ENCODE assay signal across 12 cellular contexts in genomic region chr2:168515502-168515901, GRCh38. TPM values are rescaled to one million over a fixed set of nuclear protein-coding genes. Genes with fewer than 3 reads are reported as not detected.
DNase-seq lines count a peak whose midpoint lies in the region; ATAC-seq, FAIRE-seq and TF ChIP-seq lines count a peak whose summit lies in the region.
"Had no signal": no experiment of that assay in that cellular context is flagged by ENCODE, and none has a peak within 500 bp of the region (broad histone marks: within the 10 kb centered on the region; RNA-seq: fewer than 3 reads in every experiment).

No MANE protein-coding gene starts in this region.

- H3K27ac ChIP-seq in SK-N-SH (ENCODE audit: low read depth in 2 of 2, low read length in 1 of 2) (peak overlapping the region; percentile 53 to 61; a peak in 3 of 4 replicates), pancreas (no peak overlapping the region)
- H3K27ac ChIP-seq: neutrophil had no signal

- no peak overlapping the region for H3K9ac ChIP-seq in SK-N-SH

- FAIRE-seq in pancreas (lab: Jason Lieb, UNC), result no peak
- FAIRE-seq: GM12892 had no signal

- 28% methylated on average over 2 of the region's 2 CpGs for WGBS in SK-N-SH (ENCODE audit: low lambda C conversion rate)
- 87 to 91% methylated on average over 2 of the region's 2 CpGs for WGBS in pancreas, 2 donors

- intact Hi-C loops in pancreas (cut with DNase I), result no loop called here

- H3K4me3 ChIP-seq in SK-N-SH (ENCODE audit: low read depth in 2 of 2, low read length in 1 of 2) (no peak overlapping the region), fibroblast of pulmonary artery (replicated peaks; ENCODE audit: low read depth, low read length) (no peak overlapping the region), pancreas (no peak overlapping the region)

- TF ChIP-seq EP300 in SK-N-SH (IDR thresholded peaks at IDR 0.05; ENCODE audit: borderline replicate concordance in 1 of 2, low read depth in 1 of 2, low read length in 1 of 2), result peak in 1 of 2 experiments; percentile 27; a peak in 1 of 4 replicates

- peaks cover 0 to 11% of the 10 kb centered on the region in 2 experiments; a peak in 2 of 4 replicates for H3K4me1 ChIP-seq in SK-N-SH (ENCODE audit: control insufficient read depth in 1 of 2, insufficient read depth in 2 of 2, low read depth in 1 of 2, low read length in 1 of 2)
- H3K4me1 ChIP-seq in pancreas, result no peaks in the 10 kb centered on the region

- ATAC-seq in pancreas, result peak in 3 of 4 donors; percentile 17 to 38 (median 18)
- no peak for ATAC-seq in GM21717 (IDR thresholded peaks at IDR 0.05; ENCODE audit: unreplicated experiment)
- ATAC-seq: activated CD8-positive, alpha-beta T cell treated with anti-CD3 and anti-CD28 coated beads, Interleukin-2, amount 10 ng/mL, durations not matched to agents 7 days and 5 days had no signal

- H3K79me2 ChIP-seq in SK-N-SH (ENCODE audit: insufficient read depth), result no peaks in the 10 kb centered on the region

- peak overlapping the region; percentile 17; the same call in 1 of the 2 replicates for H3K4me2 ChIP-seq in SK-N-SH

- DNase-seq in AG09319 (ENCODE audit: extremely low read depth, low read depth), result peak; percentile 59
- no peak for DNase-seq in SK-N-SH
- peak; percentile 90 for DNase-seq in fibroblast of pulmonary artery (ENCODE audit: low read depth)
- DNase-seq in pancreas, result no peak
- DNase-seq in middle frontal gyrus (ENCODE audit: extremely low spot score, low spot score), result no peak
- no peak for DNase-seq in D341Med (ENCODE audit: low spot score)
- DNase-seq in activated CD4-positive, alpha-beta T cell treated with anti-CD3 and anti-CD28 coated beads for 48 hours, result no peak
- DNase-seq: activated CD8-positive, alpha-beta T cell treated with anti-CD3 and anti-CD28 coated beads, Interleukin-2, amount 10 ng/mL, durations not matched to agents 7 days and 5 days; CD4-positive, CD25-positive, alpha-beta regulatory T cell had no signal

- H4K20me1 ChIP-seq in SK-N-SH (ENCODE audit: insufficient read depth), result no peaks in the 10 kb centered on the region

- H3K9me3 ChIP-seq in SK-N-SH, result no peaks in the 10 kb centered on the region
- H3K9me3 ChIP-seq in pancreas, result no peaks in the 10 kb centered on the region
- H3K9me3 ChIP-seq: neutrophil had no signal

- CTCF ChIA-PET in SK-N-SH (lab: Yijun Ruan, JAX), result interaction anchor here (1.4 kb wide), 1 partner anchor 9 kb away, joined by 3 read pairs; no protein-coding TSS in a partner anchor

- 0 out of 2 replicates have a peak overlapping the region, but pooled peaks have one; percentile 52 for H2AFZ ChIP-seq in SK-N-SH (ENCODE audit: low read depth)

- POLR2A ChIA-PET in SK-N-SH (lab: Yijun Ruan, JAX), result no interaction called here

- peaks cover 5% of the 10 kb centered on the region for H3F3A ChIP-seq in SK-N-SH (replicated peaks; ENCODE audit: insufficient read depth)

- no peaks in the 10 kb centered on the region for H3K9me2 ChIP-seq in SK-N-SH

- TF ChIP-seq CTCF in AG09319 (IDR thresholded peaks at IDR 0.05; ENCODE audit: low read depth, low read length), result no peak
- TF ChIP-seq CTCF in SK-N-SH (IDR thresholded peaks at IDR 0.05), result no peak
- TF ChIP-seq CTCF in fibroblast of pulmonary artery (IDR thresholded peaks at IDR 0.05; ENCODE audit: low read length, missing control alignments), result no peak
- TF ChIP-seq CTCF in pancreas (IDR thresholded peaks at IDR 0.05), result no peak

- TF ChIP-seq RAD21 in SK-N-SH (IDR thresholded peaks at IDR 0.05; ENCODE audit: low read length), result no peak

- H3K36me3 ChIP-seq in SK-N-SH (replicated peaks in 1 of 2; ENCODE audit: control insufficient read depth in 1 of 2, insufficient read depth in 2 of 2, low read length in 1 of 2), result no peaks in the 10 kb centered on the region
- H3K36me3 ChIP-seq in pancreas, result no peaks in the 10 kb centered on the region
- H3K36me3 ChIP-seq: neutrophil had no signal

- H3K27me3 ChIP-seq in SK-N-SH (ENCODE audit: insufficient read depth) (no peaks in the 10 kb centered on the region), pancreas (no peaks in the 10 kb centered on the region)
- H3K27me3 ChIP-seq: neutrophil had no signal

TF ChIP-seq in SK-N-SH, 30 proteins besides CTCF, POLR2A, EP300 and RAD21:
- TF ChIP-seq MXI1 (IDR thresholded peaks at IDR 0.05; ENCODE audit: low read depth, low read length), result no peak
- no peak for TF ChIP-seq FOXJ3 (CRISPR knock-in tag; IDR thresholded peaks at IDR 0.05)
- TF ChIP-seq JUND (IDR thresholded peaks at IDR 0.05), result peak; percentile 66
- peak; percentile 42; the same call in 1 of the 2 replicates for TF ChIP-seq FOSL2 (IDR thresholded peaks at IDR 0.05; ENCODE audit: borderline replicate concordance, low read depth)
- no peak for TF ChIP-seq SMC3 (IDR thresholded peaks at IDR 0.05; ENCODE audit: low read depth, low read length)
- no peak for TF ChIP-seq EZH2phosphoT487 (IDR thresholded peaks at IDR 0.05; ENCODE audit: borderline replicate concordance, low read depth)
- peak; percentile 45; the same call in 1 of the 2 replicates for TF ChIP-seq TEAD4 (IDR thresholded peaks at IDR 0.05; ENCODE audit: borderline replicate concordance, insufficient read depth)
- TF ChIP-seq PBX3 (IDR thresholded peaks at IDR 0.05), result peak; percentile 52
- no peak for TF ChIP-seq RFX5 (IDR thresholded peaks at IDR 0.05; ENCODE audit: low read length)
- TF ChIP-seq TAF1 (IDR thresholded peaks at IDR 0.05; ENCODE audit: borderline replicate concordance, low read depth, low read length), result no peak
- TF ChIP-seq NFIC (IDR thresholded peaks at IDR 0.05; ENCODE audit: borderline replicate concordance), result peak; percentile 60; the same call in 1 of the 2 replicates
- TF ChIP-seq TCF12 (IDR thresholded peaks at IDR 0.05), result peak; percentile 54; the same call in 1 of the 2 replicates
- TF ChIP-seq MEF2A (IDR thresholded peaks at IDR 0.05; ENCODE audit: borderline replicate concordance, low read depth), result peak; percentile 34; the same call in 1 of the 2 replicates

RNA-seq across cellular contexts. Expression of gene CERS6, which starts 59.4 kb away (rescaled TPM):
- polyA plus RNA-seq in SK-N-SH (2012; rRNA removed) (1.8 and 2.5 TPM in 2 replicates), pancreas (10 to 100 TPM in 1 of 2 donors, 1 to 10 TPM in 1; 3.2 to 11.6 TPM)
- polyA plus RNA-seq in SK-N-SH (2012; cell fraction: cytosol; rRNA removed), result 4.0 and 4.3 TPM in 2 replicates
- polyA plus RNA-seq in SK-N-SH (2012; cell fraction: nucleus; rRNA removed), result 0.92 and 2.0 TPM in 2 replicates
- total RNA-seq in pancreas, result 10 to 100 TPM in 2 of 6 donors, 1 to 10 TPM in 4; 4.6 to 18.0 (median 7.6) TPM

Comparison
In these comparisons a context has a peak if more than half of its experiments do, and no peak if none do; other contexts are left out.
1. DNase-seq: peak in AG09319 (single experiment) and fibroblast of pulmonary artery (single experiment); none in SK-N-SH (single experiment), pancreas (0 of 6), middle frontal gyrus (single experiment), D341Med (single experiment) and activated CD4-positive, alpha-beta T cell treated with anti-CD3 and anti-CD28 coated beads for 48 hours (single experiment).
2. H3K27ac ChIP-seq: peak in SK-N-SH (2 of 2); none in pancreas (0 of 4).